1 cellular context compared by ENCODE assay signal in the genomic region with DNA sequence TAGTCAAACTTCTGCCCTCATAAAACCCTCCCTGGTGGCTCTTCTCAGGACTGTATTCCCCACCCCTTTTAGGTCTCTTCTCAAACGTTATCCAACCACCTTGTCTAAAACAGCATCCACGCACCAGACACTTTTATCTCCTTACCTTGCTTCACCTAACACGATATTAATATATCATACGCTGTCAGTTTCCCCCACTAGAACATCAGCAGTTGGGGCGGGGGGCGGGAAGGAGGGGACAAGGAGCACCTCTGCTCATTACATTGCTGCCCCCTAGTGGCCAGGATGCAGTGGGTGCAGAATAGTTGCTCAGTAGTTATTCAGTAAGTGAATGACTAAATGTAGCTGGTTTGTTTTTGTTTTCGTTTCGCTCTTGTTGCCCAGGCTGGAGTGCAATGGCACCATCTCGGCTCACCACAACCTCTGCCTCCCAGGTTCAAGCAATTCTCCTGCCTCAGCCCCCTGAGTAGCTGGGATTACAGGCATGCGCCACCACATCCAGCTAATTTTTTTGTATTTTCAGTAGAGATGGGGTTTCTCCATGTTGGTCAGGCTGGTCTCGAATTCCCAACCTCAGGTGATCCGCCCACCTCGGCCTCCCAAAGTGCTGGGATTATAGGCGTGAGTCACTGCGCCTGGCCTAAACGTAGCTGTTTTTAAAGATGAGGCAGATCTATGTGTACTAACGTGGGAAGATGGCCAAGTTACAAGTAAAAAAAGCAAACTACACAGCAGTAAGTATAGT.
TF ChIP-seq lines count a peak whose summit lies in the region.

No MANE protein-coding gene starts in this region.

TF ChIP-seq in HEK293, 187 proteins besides CTCF, POLR2A, EP300 and RAD21 (continued from another document):
- TF ChIP-seq, protein P1, sequence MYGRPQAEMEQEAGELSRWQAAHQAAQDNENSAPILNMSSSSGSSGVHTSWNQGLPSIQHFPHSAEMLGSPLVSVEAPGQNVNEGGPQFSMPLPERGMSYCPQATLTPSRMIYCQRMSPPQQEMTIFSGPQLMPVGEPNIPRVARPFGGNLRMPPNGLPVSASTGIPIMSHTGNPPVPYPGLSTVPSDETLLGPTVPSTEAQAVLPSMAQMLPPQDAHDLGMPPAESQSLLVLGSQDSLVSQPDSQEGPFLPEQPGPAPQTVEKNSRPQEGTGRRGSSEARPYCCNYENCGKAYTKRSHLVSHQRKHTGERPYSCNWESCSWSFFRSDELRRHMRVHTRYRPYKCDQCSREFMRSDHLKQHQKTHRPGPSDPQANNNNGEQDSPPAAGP (tag by site-specific recombination; IDR thresholded peaks at IDR 0.05): peak; percentile 42; the same call in 1 of the 2 replicates
- TF ChIP-seq ZXDB (tag by site-specific recombination; IDR thresholded peaks at IDR 0.05): peak; percentile 61; the same call in 1 of the 2 replicates
- peak; percentile 81 for TF ChIP-seq ZEB2 (tag by site-specific recombination; IDR thresholded peaks at IDR 0.05)
- peak; percentile 85 for TF ChIP-seq ZNF654 (tag by site-specific recombination; IDR thresholded peaks at IDR 0.05; ENCODE audit: low read depth)
- TF ChIP-seq ZNF10 (tag by site-specific recombination; IDR thresholded peaks at IDR 0.05): peak; percentile 47; the same call in 1 of the 2 replicates
- 0 out of 2 replicates have a peak, but pooled peaks have one; percentile 41 for TF ChIP-seq ZNF391 (tag by site-specific recombination; IDR thresholded peaks at IDR 0.05; ENCODE audit: borderline replicate concordance, low read depth)
- TF ChIP-seq ZNF660 (tag by site-specific recombination; IDR thresholded peaks at IDR 0.05): peak; percentile 73
- peak; percentile 87 for TF ChIP-seq KLF16 (tag by site-specific recombination; IDR thresholded peaks at IDR 0.05)
- peak; percentile 97 for TF ChIP-seq ZNF2 (tag by site-specific recombination; IDR thresholded peaks at IDR 0.05)
- TF ChIP-seq, protein P2, sequence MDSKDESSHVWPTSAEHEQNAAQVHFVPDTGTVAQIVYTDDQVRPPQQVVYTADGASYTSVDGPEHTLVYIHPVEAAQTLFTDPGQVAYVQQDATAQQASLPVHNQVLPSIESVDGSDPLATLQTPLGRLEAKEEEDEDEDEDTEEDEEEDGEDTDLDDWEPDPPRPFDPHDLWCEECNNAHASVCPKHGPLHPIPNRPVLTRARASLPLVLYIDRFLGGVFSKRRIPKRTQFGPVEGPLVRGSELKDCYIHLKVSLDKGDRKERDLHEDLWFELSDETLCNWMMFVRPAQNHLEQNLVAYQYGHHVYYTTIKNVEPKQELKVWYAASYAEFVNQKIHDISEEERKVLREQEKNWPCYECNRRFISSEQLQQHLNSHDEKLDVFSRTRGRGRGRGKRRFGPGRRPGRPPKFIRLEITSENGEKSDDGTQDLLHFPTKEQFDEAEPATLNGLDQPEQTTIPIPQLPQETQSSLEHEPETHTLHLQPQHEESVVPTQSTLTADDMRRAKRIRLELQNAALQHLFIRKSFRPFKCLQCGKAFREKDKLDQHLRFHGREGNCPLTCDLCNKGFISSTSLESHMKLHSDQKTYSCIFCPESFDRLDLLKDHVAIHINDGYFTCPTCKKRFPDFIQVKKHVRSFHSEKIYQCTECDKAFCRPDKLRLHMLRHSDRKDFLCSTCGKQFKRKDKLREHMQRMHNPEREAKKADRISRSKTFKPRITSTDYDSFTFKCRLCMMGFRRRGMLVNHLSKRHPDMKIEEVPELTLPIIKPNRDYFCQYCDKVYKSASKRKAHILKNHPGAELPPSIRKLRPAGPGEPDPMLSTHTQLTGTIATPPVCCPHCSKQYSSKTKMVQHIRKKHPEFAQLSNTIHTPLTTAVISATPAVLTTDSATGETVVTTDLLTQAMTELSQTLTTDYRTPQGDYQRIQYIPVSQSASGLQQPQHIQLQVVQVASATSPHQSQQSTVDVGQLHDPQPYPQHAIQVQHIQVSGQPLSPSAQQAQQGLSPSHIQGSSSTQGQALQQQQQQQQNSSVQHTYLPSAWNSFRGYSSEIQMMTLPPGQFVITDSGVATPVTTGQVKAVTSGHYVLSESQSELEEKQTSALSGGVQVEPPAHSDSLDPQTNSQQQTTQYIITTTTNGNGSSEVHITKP (tag by site-specific recombination; IDR thresholded peaks at IDR 0.05): peak; percentile 63; the same call in 1 of the 2 replicates
- TF ChIP-seq, protein P3, sequence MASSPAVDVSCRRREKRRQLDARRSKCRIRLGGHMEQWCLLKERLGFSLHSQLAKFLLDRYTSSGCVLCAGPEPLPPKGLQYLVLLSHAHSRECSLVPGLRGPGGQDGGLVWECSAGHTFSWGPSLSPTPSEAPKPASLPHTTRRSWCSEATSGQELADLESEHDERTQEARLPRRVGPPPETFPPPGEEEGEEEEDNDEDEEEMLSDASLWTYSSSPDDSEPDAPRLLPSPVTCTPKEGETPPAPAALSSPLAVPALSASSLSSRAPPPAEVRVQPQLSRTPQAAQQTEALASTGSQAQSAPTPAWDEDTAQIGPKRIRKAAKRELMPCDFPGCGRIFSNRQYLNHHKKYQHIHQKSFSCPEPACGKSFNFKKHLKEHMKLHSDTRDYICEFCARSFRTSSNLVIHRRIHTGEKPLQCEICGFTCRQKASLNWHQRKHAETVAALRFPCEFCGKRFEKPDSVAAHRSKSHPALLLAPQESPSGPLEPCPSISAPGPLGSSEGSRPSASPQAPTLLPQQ (tag by site-specific recombination; IDR thresholded peaks at IDR 0.05): peak; percentile 46; the same call in 1 of the 2 replicates
- TF ChIP-seq KLF9 (tag by site-specific recombination; IDR thresholded peaks at IDR 0.05; ENCODE audit: low read depth): peak; percentile 78
- peak; percentile 44; the same call in 1 of the 2 replicates for TF ChIP-seq ZNF629 (tag by site-specific recombination; IDR thresholded peaks at IDR 0.05)
- peak; percentile 87 for TF ChIP-seq ZNF335 (tag by site-specific recombination; conservative IDR thresholded peaks at IDR 0.05)
- peak; percentile 48; the same call in 1 of the 2 replicates for TF ChIP-seq YY2 (tag by site-specific recombination; IDR thresholded peaks at IDR 0.05)
- TF ChIP-seq ZNF792 (tag by site-specific recombination; IDR thresholded peaks at IDR 0.05): peak; percentile 95
- 0 out of 2 replicates have a peak, but pooled peaks have one; percentile 43 for TF ChIP-seq ZNF785 (tag by site-specific recombination; IDR thresholded peaks at IDR 0.05)
- TF ChIP-seq, protein P4, sequence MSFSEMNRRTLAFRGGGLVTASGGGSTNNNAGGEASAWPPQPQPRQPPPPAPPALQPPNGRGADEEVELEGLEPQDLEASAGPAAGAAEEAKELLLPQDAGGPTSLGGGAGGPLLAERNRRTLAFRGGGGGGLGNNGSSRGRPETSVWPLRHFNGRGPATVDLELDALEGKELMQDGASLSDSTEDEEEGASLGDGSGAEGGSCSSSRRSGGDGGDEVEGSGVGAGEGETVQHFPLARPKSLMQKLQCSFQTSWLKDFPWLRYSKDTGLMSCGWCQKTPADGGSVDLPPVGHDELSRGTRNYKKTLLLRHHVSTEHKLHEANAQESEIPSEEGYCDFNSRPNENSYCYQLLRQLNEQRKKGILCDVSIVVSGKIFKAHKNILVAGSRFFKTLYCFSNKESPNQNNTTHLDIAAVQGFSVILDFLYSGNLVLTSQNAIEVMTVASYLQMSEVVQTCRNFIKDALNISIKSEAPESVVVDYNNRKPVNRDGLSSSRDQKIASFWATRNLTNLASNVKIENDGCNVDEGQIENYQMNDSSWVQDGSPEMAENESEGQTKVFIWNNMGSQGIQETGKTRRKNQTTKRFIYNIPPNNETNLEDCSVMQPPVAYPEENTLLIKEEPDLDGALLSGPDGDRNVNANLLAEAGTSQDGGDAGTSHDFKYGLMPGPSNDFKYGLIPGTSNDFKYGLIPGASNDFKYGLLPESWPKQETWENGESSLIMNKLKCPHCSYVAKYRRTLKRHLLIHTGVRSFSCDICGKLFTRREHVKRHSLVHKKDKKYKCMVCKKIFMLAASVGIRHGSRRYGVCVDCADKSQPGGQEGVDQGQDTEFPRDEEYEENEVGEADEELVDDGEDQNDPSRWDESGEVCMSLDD (tag by site-specific recombination; IDR thresholded peaks at IDR 0.05): peak; percentile 73; the same call in 1 of the 2 replicates
- peak; percentile 51 for TF ChIP-seq ZNF24 (tag by site-specific recombination; IDR thresholded peaks at IDR 0.05)
- TF ChIP-seq ZNF366 (tag by site-specific recombination; conservative IDR thresholded peaks at IDR 0.05): peak; percentile 63
- peak; percentile 78 for TF ChIP-seq PRDM1 (tag by site-specific recombination; IDR thresholded peaks at IDR 0.05)
- peak; percentile 59 for TF ChIP-seq KLF1 (tag by site-specific recombination; IDR thresholded peaks at IDR 0.05)
- TF ChIP-seq KLF8 (tag by site-specific recombination; IDR thresholded peaks at IDR 0.05): peak; percentile 65
- TF ChIP-seq ZNF341 (tag by site-specific recombination; IDR thresholded peaks at IDR 0.05; ENCODE audit: low read depth): peak; percentile 99
- TF ChIP-seq ZNF600 (tag by site-specific recombination; IDR thresholded peaks at IDR 0.05): peak; percentile 77
- peak; percentile 62; the same call in 1 of the 2 replicates for TF ChIP-seq GLIS2 (tag by site-specific recombination; IDR thresholded peaks at IDR 0.05)
- TF ChIP-seq, protein P5, sequence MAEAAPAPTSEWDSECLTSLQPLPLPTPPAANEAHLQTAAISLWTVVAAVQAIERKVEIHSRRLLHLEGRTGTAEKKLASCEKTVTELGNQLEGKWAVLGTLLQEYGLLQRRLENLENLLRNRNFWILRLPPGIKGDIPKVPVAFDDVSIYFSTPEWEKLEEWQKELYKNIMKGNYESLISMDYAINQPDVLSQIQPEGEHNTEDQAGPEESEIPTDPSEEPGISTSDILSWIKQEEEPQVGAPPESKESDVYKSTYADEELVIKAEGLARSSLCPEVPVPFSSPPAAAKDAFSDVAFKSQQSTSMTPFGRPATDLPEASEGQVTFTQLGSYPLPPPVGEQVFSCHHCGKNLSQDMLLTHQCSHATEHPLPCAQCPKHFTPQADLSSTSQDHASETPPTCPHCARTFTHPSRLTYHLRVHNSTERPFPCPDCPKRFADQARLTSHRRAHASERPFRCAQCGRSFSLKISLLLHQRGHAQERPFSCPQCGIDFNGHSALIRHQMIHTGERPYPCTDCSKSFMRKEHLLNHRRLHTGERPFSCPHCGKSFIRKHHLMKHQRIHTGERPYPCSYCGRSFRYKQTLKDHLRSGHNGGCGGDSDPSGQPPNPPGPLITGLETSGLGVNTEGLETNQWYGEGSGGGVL (tag by site-specific recombination; IDR thresholded peaks at IDR 0.05): peak; percentile 75
- TF ChIP-seq ZNF843 (tag by site-specific recombination; IDR thresholded peaks at IDR 0.05): peak; percentile 28
- peak; percentile 71; the same call in 1 of the 2 replicates for TF ChIP-seq ZSCAN16 (tag by site-specific recombination; IDR thresholded peaks at IDR 0.05)
- peak; percentile 86 for TF ChIP-seq ZBTB17 (tag by site-specific recombination; IDR thresholded peaks at IDR 0.05)
- peak; percentile 93 for TF ChIP-seq GLIS1 (tag by site-specific recombination; IDR thresholded peaks at IDR 0.05)
- peak; percentile 74 for TF ChIP-seq EGR2 (tag by site-specific recombination; IDR thresholded peaks at IDR 0.05; ENCODE audit: low read depth)
- peak; percentile 89 for TF ChIP-seq ZFHX2 (tag by site-specific recombination; conservative IDR thresholded peaks at IDR 0.05)
- TF ChIP-seq ZNF561 (tag by site-specific recombination; IDR thresholded peaks at IDR 0.05; ENCODE audit: borderline replicate concordance): peak; percentile 35; the same call in 1 of the 2 replicates
- peak; percentile 83; the same call in 1 of the 2 replicates for TF ChIP-seq ZFP37 (tag by site-specific recombination; IDR thresholded peaks at IDR 0.05)
- TF ChIP-seq, protein P6, sequence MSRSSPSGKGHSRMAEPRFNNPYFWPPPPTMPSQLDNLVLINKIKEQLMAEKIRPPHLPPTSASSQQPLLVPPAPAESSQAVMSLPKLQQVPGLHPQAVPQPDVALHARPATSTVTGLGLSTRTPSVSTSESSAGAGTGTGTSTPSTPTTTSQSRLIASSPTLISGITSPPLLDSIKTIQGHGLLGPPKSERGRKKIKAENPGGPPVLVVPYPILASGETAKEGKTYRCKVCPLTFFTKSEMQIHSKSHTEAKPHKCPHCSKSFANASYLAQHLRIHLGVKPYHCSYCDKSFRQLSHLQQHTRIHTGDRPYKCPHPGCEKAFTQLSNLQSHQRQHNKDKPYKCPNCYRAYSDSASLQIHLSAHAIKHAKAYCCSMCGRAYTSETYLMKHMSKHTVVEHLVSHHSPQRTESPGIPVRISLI (tag by site-specific recombination; IDR thresholded peaks at IDR 0.05): peak; percentile 27; the same call in 1 of the 2 replicates
- TF ChIP-seq ZBTB20 (tag by site-specific recombination; IDR thresholded peaks at IDR 0.05): peak; percentile 61; the same call in 1 of the 2 replicates
- TF ChIP-seq KLF7 (tag by site-specific recombination; IDR thresholded peaks at IDR 0.05; ENCODE audit: borderline replicate concordance): 0 out of 2 replicates have a peak, but pooled peaks have one; percentile 16
- TF ChIP-seq ZNF664 (tag by site-specific recombination; IDR thresholded peaks at IDR 0.05): peak; percentile 99
